ENCODE assay signal across 9 cellular contexts in genomic region chr4:76984788-76985211, GRCh38. TPM values are rescaled to one million over a fixed set of nuclear protein-coding genes. Genes with fewer than 3 reads are reported as not detected.
DNase-seq lines count a peak whose midpoint lies in the region; ATAC-seq and TF ChIP-seq lines count a peak whose summit lies in the region.
"Had no signal": no experiment of that assay in that cellular context is flagged by ENCODE, and none has a peak within 500 bp of the region (broad histone marks: within the 10 kb centered on the region; RNA-seq: fewer than 3 reads in every experiment).

No MANE protein-coding gene starts in this region.

- H3K4me3 ChIP-seq in IMR-90 (ENCODE audit: insufficient read depth, low read depth, low read length) (no peak overlapping the region), coronary artery (peak overlapping the region; percentile 39), transverse colon (no peak overlapping the region)

- CTCF ChIA-PET in IMR-90 (lab: Yijun Ruan, JAX) = no interaction called here
- CTCF ChIA-PET in activated CD4-positive, alpha-beta T cell treated with anti-CD3 and anti-CD28 coated beads for 36 hours (lab: Charles Lee) = interaction anchor here (1.8 kb wide), 1 partner anchor 11 kb away, joined by 6 read pairs; no protein-coding TSS in a partner anchor

- H3K14ac ChIP-seq in IMR-90 (replicated peaks; ENCODE audit: low read depth, low read length) = no peak overlapping the region

- 0 out of 2 replicates have a peak overlapping the region, but pooled peaks have one; percentile 26 for H3K56ac ChIP-seq in IMR-90 (ENCODE audit: extremely low read depth, insufficient read depth, low read length)

- H3K27me3 ChIP-seq in IMR-90 (ENCODE audit: control insufficient read depth, insufficient read depth, low read length) = no peaks in the 10 kb centered on the region
- no peaks in the 10 kb centered on the region for H3K27me3 ChIP-seq in transverse colon

- peak overlapping the region; percentile 15 for H2BK120ac ChIP-seq in IMR-90 (ENCODE audit: low read depth, low read length)

- peak overlapping the region; percentile 88; the same call in 1 of the 2 replicates for H4K5ac ChIP-seq in IMR-90 (ENCODE audit: low read depth, low read length)

- H3K9me3 ChIP-seq in IMR-90 (ENCODE audit: control insufficient read depth, insufficient read depth, low read length) (no peaks in the 10 kb centered on the region), transverse colon (no peaks in the 10 kb centered on the region)

- no peak overlapping the region; the same call in 2 of the 3 replicates for H2BK15ac ChIP-seq in IMR-90 (ENCODE audit: low read depth, low read length)

- TF ChIP-seq POLR2A in IMR-90 (IDR thresholded peaks at IDR 0.05; ENCODE audit: low read depth, low read length) (no peak), transverse colon (IDR thresholded peaks at IDR 0.05) (no peak)

- H3K4me3 Mint-ChIP-seq in activated CD4-positive, alpha-beta T cell treated with anti-CD3 and anti-CD28 coated beads for 36 hours = no peak overlapping the region

- peak overlapping the region; percentile 79 for H2BK5ac ChIP-seq in IMR-90 (ENCODE audit: low read depth, low read length, poor library complexity, severe bottlenecking)

- peak overlapping the region; percentile 12; the same call in 1 of the 2 replicates for H3K27ac ChIP-seq in IMR-90 (ENCODE audit: insufficient read depth, low read length)
- peak overlapping the region; percentile 17 to 71 for H3K27ac ChIP-seq in coronary artery
- H3K27ac ChIP-seq in transverse colon = peak overlapping the region; percentile 55 to 70 (median 67)

- POLR2A ChIA-PET in IMR-90 (lab: Charles Lee; ENCODE audit: unreplicated experiment) = interaction anchor here (0.6 kb wide), 1 partner anchor 25 kb away, joined by 3 read pairs; no protein-coding TSS in a partner anchor
- POLR2A ChIA-PET in activated CD4-positive, alpha-beta T cell treated with anti-CD3 and anti-CD28 coated beads for 36 hours (lab: Charles Lee) = no interaction called here

- H3K36me3 Mint-ChIP-seq in activated CD4-positive, alpha-beta T cell treated with anti-CD3 and anti-CD28 coated beads for 36 hours (ENCODE audit: low read depth) = peaks cover 1% of the 10 kb centered on the region
- H3K36me3 Mint-ChIP-seq: T-cell had no signal

- peak; percentile 100 for DNase-seq in IMR-90
- DNase-seq in coronary artery (ENCODE audit: low spot score) = peak; percentile 84
- peak; percentile 75 to 88 for DNase-seq in lung microvascular endothelial cell (ENCODE audit: low read depth in 2 of 2)
- DNase-seq in transverse colon = peak; percentile 37
- DNase-seq in activated CD4-positive, alpha-beta T cell treated with anti-CD3 and anti-CD28 coated beads for 1 hour = no peak
- no peak for DNase-seq in stimulated activated naive CD4-positive, alpha-beta T cell (lab: John Stamatoyannopoulos, UW)
- DNase-seq in activated CD4-positive, alpha-beta T cell treated with anti-CD3 and anti-CD28 coated beads for 36 hours = no peak
- DNase-seq in cortex of kidney (lab: John Stamatoyannopoulos, UW) = no peak

- H3K27me3 Mint-ChIP-seq in activated CD4-positive, alpha-beta T cell treated with anti-CD3 and anti-CD28 coated beads for 36 hours = no peaks in the 10 kb centered on the region
- H3K27me3 Mint-ChIP-seq: T-cell had no signal

- H3K4me2 ChIP-seq in IMR-90 (ENCODE audit: low read depth, low read length) = peak overlapping the region; percentile 60

- no peak for TF ChIP-seq EP300 in transverse colon (IDR thresholded peaks at IDR 0.05; ENCODE audit: low read depth)

- peaks cover 63% of the 10 kb centered on the region for H4K20me1 ChIP-seq in IMR-90 (ENCODE audit: insufficient read depth, low read length)

- no TSS peak for BruUV-seq in IMR-90 (replicated peaks; lab: Mats Ljungman, UMichigan)

- peaks cover 1% of the 10 kb centered on the region for H3K9me3 Mint-ChIP-seq in activated CD4-positive, alpha-beta T cell treated with anti-CD3 and anti-CD28 coated beads for 36 hours (ENCODE audit: low read depth)

- H3K27ac Mint-ChIP-seq in activated CD4-positive, alpha-beta T cell treated with anti-CD3 and anti-CD28 coated beads for 36 hours = no peak overlapping the region

- no peak overlapping the region for H3K9ac ChIP-seq in IMR-90 (ENCODE audit: low read depth, low read length)

- ATAC-seq in IMR-90 (ENCODE audit: low read depth) = peak; percentile 79
- no peak for ATAC-seq in activated CD4-positive, alpha-beta T cell treated with anti-CD3 and anti-CD28 coated beads for 36 hours

- no peak; the same call in 1 of the 2 replicates for TF ChIP-seq RAD21 in IMR-90 (IDR thresholded peaks at IDR 0.05; ENCODE audit: low read length)

- peak overlapping the region in 1 of 2 experiments; percentile 20; a peak in 2 of 4 replicates for H4K8ac ChIP-seq in IMR-90 (ENCODE audit: low read depth in 2 of 2, low read length in 2 of 2)

- H2BK20ac ChIP-seq in IMR-90 (ENCODE audit: low read depth, low read length) = 0 out of 2 replicates have a peak overlapping the region, but pooled peaks have one; percentile 10

- H3K4me1 Mint-ChIP-seq in activated CD4-positive, alpha-beta T cell treated with anti-CD3 and anti-CD28 coated beads for 36 hours = peaks cover 75% of the 10 kb centered on the region

- peak overlapping the region; percentile 29; the same call in 1 of the 2 replicates for H3K18ac ChIP-seq in IMR-90 (ENCODE audit: low read depth, low read length)

- no peak overlapping the region for H2AFZ ChIP-seq in IMR-90 (replicated peaks; ENCODE audit: low read length, poor library complexity)

- H3K4ac ChIP-seq in IMR-90 (ENCODE audit: low read depth, low read length) = peak overlapping the region; percentile 30

- TF ChIP-seq CTCF in IMR-90 (conservative IDR thresholded peaks at IDR 0.05; ENCODE audit: low read depth, low read length) (no peak), coronary artery (IDR thresholded peaks at IDR 0.05) (no peak), transverse colon (IDR thresholded peaks at IDR 0.05) (no peak)

- in situ Hi-C loops in IMR-90 (cut with MboI; ENCODE audit: low sequenced_read_pairs) = no loop called here
- in situ Hi-C loops in transverse colon (cut with MboI; ENCODE audit: low pct_ligation_motif_present in 1 of 4, low pct_unique_long_range_greater_than_20kb in 1 of 4, low sequenced_read_pairs in 3 of 4) = no loop called here

- no peak overlapping the region for H3K23ac ChIP-seq in IMR-90 (ENCODE audit: low read depth, low read length)

- dilution Hi-C loops in IMR-90 (cut with HindIII; ENCODE audit: low sequenced_read_pairs, unreplicated experiment) = no loop called here

- H3K79me1 ChIP-seq in IMR-90 (ENCODE audit: low read depth in 1 of 2, low read length in 2 of 2) = peaks cover 11 to 58% of the 10 kb centered on the region in 2 experiments

- H3K36me3 ChIP-seq in IMR-90 (ENCODE audit: control insufficient read depth, insufficient read depth, low read length) (peaks cover 3% of the 10 kb centered on the region), transverse colon (no peaks in the 10 kb centered on the region)

- no peak overlapping the region for H2AK9ac ChIP-seq in IMR-90 (replicated peaks; ENCODE audit: low read depth, low read length, poor library complexity)

- no peak overlapping the region for H2AK5ac ChIP-seq in IMR-90 (ENCODE audit: low read depth, low read length)

- peaks cover 18% of the 10 kb centered on the region for H3K9me1 ChIP-seq in IMR-90 (ENCODE audit: insufficient read depth, low read length)

- intact Hi-C loops in IMR-90 (cut with micrococcal nuclease) (loop anchor here (1.0 to 5.0 kb wide), 2 partner anchors 38 to 473 kb away; no protein-coding TSS in a partner anchor), transverse colon (cut with DNase I; ENCODE audit: low total_unique reads) (no loop called here)
- intact Hi-C loops in activated CD4-positive, alpha-beta T cell treated with anti-CD3 and anti-CD28 coated beads for 36 hours (cut with DNase I, micrococcal nuclease) = loop anchor here in 1 of 2 experiments (5.0 kb wide), 1 partner anchor 32 kb away; no protein-coding TSS in a partner anchor

- WGBS in IMR-90 (ENCODE audit: extremely low coverage in 2 of 2, insufficient read length in 1 of 2), 2 experiments = no CpG with 5 or more reads among the region's 7 CpGs
- WGBS in transverse colon (ENCODE audit: low coverage in 1 of 2), 2 donors = 54 to 65% methylated on average over 7 of the region's 7 CpGs

- peak overlapping the region; percentile 33; the same call in 1 of the 2 replicates for H4K91ac ChIP-seq in IMR-90 (ENCODE audit: insufficient read depth, low read depth, low read length)

- peaks cover 34% of the 10 kb centered on the region for H3K4me1 ChIP-seq in IMR-90 (ENCODE audit: control insufficient read depth, insufficient read depth, low read length)
- peaks cover 27 to 85% (median 34%) of the 10 kb centered on the region in 4 donors for H3K4me1 ChIP-seq in transverse colon

TF ChIP-seq in IMR-90, 13 proteins besides CTCF, POLR2A, EP300 and RAD21 (continues in another document):
- no peak for TF ChIP-seq CHD1 (IDR thresholded peaks at IDR 0.05; ENCODE audit: low read depth, low read length)
- TF ChIP-seq FOS (IDR thresholded peaks at IDR 0.05; ENCODE audit: low read depth, low read length) = peak; percentile 73
- peak; percentile 80 for TF ChIP-seq USF2 (IDR thresholded peaks at IDR 0.05; ENCODE audit: low read depth, low read length)
- TF ChIP-seq MAFK (IDR thresholded peaks at IDR 0.05; ENCODE audit: low read depth, low read length) = peak; percentile 99

RNA-seq across cellular contexts. Expression of gene SEPTIN11, which starts 35.2 kb away (rescaled TPM):
- total RNA-seq in IMR-90 (2012; rRNA removed) (573 and 632 TPM in 2 replicates), lung microvascular endothelial cell (107 and 161 TPM in 2 replicates), transverse colon (100 to 1,000 TPM in 1 of 4 donors, 10 to 100 TPM in 3; 48.6 to 127 (median 78.8) TPM)
- polyA plus RNA-seq in IMR-90 (2012; rRNA removed) = 258 and 267 TPM in 2 replicates
- polyA plus RNA-seq in IMR-90 (2012; cell fraction: cytosol; rRNA removed) = 75.9 and 85.0 TPM in 2 replicates
- 36.2 and 197 TPM in 2 replicates for polyA plus RNA-seq in IMR-90 (2012; cell fraction: nucleus; rRNA removed; ENCODE audit: low replicate concordance)
- total RNA-seq in activated CD4-positive, alpha-beta T cell treated with anti-CD3 and anti-CD28 coated beads for 36 hours = 10 to 100 TPM; 15.5 to 34.5 TPM

Comparison
In these comparisons a context has a peak if more than half of its experiments do, and no peak if none do; other contexts are left out.
1. DNase-seq: peak in IMR-90 (single experiment), coronary artery (single experiment), lung microvascular endothelial cell (2 of 2) and transverse colon (single experiment); none in activated CD4-positive, alpha-beta T cell treated with anti-CD3 and anti-CD28 coated beads for 1 hour (single experiment), stimulated activated naive CD4-positive, alpha-beta T cell (0 of 6), activated CD4-positive, alpha-beta T cell treated with anti-CD3 and anti-CD28 coated beads for 36 hours (single experiment) and cortex of kidney (single experiment).
2. H3K27ac ChIP-seq: peak in every context shown above with its lines; median percentile 67 in transverse colon; 44 in coronary artery; 12 in IMR-90.